1 cellular context compared by ENCODE assay signal in genomic region chr6:39203804-39204495, GRCh38.
A peak's percentile ranks its signal among the peaks of the same experiment; 100 is the strongest.
TF ChIP-seq lines count a peak whose summit lies in the region.

No MANE protein-coding gene starts in this region.

TF ChIP-seq in H1, 55 proteins besides CTCF, POLR2A, EP300 and RAD21 (continued from another document):
- TF ChIP-seq USF2 (IDR thresholded peaks at IDR 0.05; ENCODE audit: low read length), result peak; percentile 67
- no peak for TF ChIP-seq RNF2 (IDR thresholded peaks at IDR 0.05; ENCODE audit: borderline replicate concordance, low read depth, low read length, missing control alignments, poor library complexity, severe bottlenecking)
- TF ChIP-seq KDM4A (IDR thresholded peaks at IDR 0.05; ENCODE audit: low read depth, low read length, severe bottlenecking), result no peak
- no peak for TF ChIP-seq HDAC2 (IDR thresholded peaks at IDR 0.05; ENCODE audit: borderline replicate concordance in 1 of 2, low read depth in 2 of 2, low read length in 2 of 2)
- TF ChIP-seq SIRT6 (IDR thresholded peaks at IDR 0.05; ENCODE audit: low read length), result no peak
- TF ChIP-seq ATF2 (IDR thresholded peaks at IDR 0.05; ENCODE audit: low read length), result no peak
- TF ChIP-seq TAF1 (IDR thresholded peaks at IDR 0.05; ENCODE audit: low read depth, low read length), result 0 out of 2 replicates have a peak, but pooled peaks have one; percentile 23
